8 cellular contexts compared by ENCODE assay signal in the genomic region with DNA sequence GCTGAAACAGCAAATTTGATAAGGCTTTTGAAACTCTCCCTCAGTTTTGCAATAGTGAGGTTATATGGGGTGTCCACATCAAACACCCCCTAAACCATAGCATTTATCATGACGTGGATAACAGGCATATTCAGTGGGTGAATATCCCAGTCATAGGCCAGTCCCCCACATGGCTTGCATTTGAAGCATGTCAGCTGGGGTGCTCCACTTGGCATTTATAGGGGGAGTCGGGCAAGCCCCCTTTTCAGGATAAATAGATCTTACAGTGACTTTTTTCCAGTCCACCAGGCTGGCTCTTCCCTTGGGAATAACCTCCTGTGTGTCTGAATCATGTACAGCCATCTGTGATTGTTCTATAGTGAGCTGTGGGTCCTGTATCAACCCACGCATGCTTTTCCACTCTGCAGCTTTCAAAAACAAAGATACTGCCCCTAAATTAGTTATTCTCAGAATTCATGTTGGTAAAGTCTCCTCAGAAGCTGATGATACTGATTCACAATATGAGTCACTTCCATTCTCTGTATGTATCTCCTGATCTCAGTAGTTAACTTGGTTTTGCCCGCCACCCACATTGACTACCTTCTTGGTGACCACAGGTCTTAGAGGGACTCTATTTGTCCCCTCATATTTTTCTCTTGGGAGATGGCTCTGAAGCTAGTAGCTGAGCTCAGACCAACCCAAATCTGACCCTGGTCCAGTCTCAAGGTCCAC.
A peak's percentile ranks its signal among the peaks of the same experiment; 100 is the strongest.
DNase-seq lines count a peak whose midpoint lies in the region; ATAC-seq and TF ChIP-seq lines count a peak whose summit lies in the region.

No MANE protein-coding gene starts in this region.

- no peaks in the 10 kb centered on the region for H3K27me3 ChIP-seq in foreskin keratinocyte

- H3K27ac ChIP-seq in foreskin keratinocyte, result no peak overlapping the region

- no peaks in the 10 kb centered on the region for H3K4me1 ChIP-seq in foreskin keratinocyte

- DNase-seq in EH (ENCODE audit: low read depth) (peak; percentile 64), OCI-M1 (lab: John Stamatoyannopoulos, UW) (peak; percentile 41), foreskin keratinocyte (peak in 1 of 2 donors; percentile 48), NCI-H82 treated with DMSO at 0.1 percent for 48 hours (lab: John Stamatoyannopoulos, UW; ENCODE audit: unreplicated experiment) (no peak), HuH-7.5 (ENCODE audit: low spot score) (no peak)

- TF ChIP-seq CTCF in foreskin keratinocyte (conservative IDR thresholded peaks at IDR 0.05), result no peak

- peak; percentile 84 for ATAC-seq in GM21526 (IDR thresholded peaks at IDR 0.05; ENCODE audit: low FRiP score, unreplicated experiment)
- ATAC-seq in foreskin keratinocyte, result peak; percentile 62
- no peak for ATAC-seq in HG03139 (IDR thresholded peaks at IDR 0.05; ENCODE audit: unreplicated experiment)
- no peak for ATAC-seq in HG03097 (IDR thresholded peaks at IDR 0.05; ENCODE audit: low FRiP score, unreplicated experiment)

Comparison
In these comparisons a context has a peak if more than half of its experiments do, and no peak if none do; other contexts are left out.
1. DNase-seq: peak in EH (single experiment) and OCI-M1 (single experiment); none in NCI-H82 treated with DMSO at 0.1 percent for 48 hours (single experiment) and HuH-7.5 (single experiment).
2. ATAC-seq: peak in GM21526 (single experiment) and foreskin keratinocyte (single experiment); none in HG03139 (single experiment) and HG03097 (single experiment).